8 cellular contexts compared by ENCODE assay signal in genomic region chr4:4107411-4108107, GRCh38.
DNase-seq lines count a peak whose midpoint lies in the region; ATAC-seq and TF ChIP-seq lines count a peak whose summit lies in the region.
"Not testable (repeated sequence)": the region's sequence is repeated elsewhere in the genome, so short reads cannot be mapped to it uniquely, and the experiment has no call there.

No MANE protein-coding gene starts in this region.

- ATAC-seq in PC-3 = peak; percentile 58
- ATAC-seq in stimulated activated naive CD8-positive, alpha-beta T cell treated with anti-CD3 and anti-CD28 coated beads, Interleukin-15, Interleukin-2, amounts not matched to agents 100 U/mL and 50 U/mL, for 24 hours = peak; percentile 55

- not testable (repeated sequence) for H3K4me1 ChIP-seq in PC-3 (ENCODE audit: insufficient read depth, low read length); iPS-18a (ENCODE audit: control insufficient read depth, low read depth, low read length)

- not testable (repeated sequence) for H3K9me2 ChIP-seq in PC-3 (replicated peaks; ENCODE audit: low read length)

- not testable (repeated sequence) for H3K79me2 ChIP-seq in PC-3 (ENCODE audit: low read length)

- H3K9ac ChIP-seq in PC-3 (ENCODE audit: low read length); iPS-18a (ENCODE audit: low read length): not testable (repeated sequence)

- not testable (repeated sequence) for H3F3A ChIP-seq in PC-3 (ENCODE audit: low read length, unreplicated experiment)

- TF ChIP-seq EP300 in Ishikawa (IDR thresholded peaks at IDR 0.05; ENCODE audit: borderline replicate concordance) = not testable (repeated sequence)

- H4K20me1 ChIP-seq in PC-3 (ENCODE audit: low read length) = not testable (repeated sequence)

- not testable (repeated sequence) for H3K36me3 ChIP-seq in PC-3 (ENCODE audit: low read depth, low read length); iPS-18a (ENCODE audit: control insufficient read depth, low read depth, low read length)

- not testable (repeated sequence) for H2AFZ ChIP-seq in PC-3 (ENCODE audit: low read length)

- intact Hi-C loops in PC-3 (cut with micrococcal nuclease) = loop anchor here (5.0 kb wide), 1 partner anchor 120 kb away; no protein-coding TSS in a partner anchor
- intact Hi-C loops in posterior vena cava (cut with DNase I) = loop anchor here in 1 of 2 donors (5.0 kb wide), 1 partner anchor 120 kb away; no protein-coding TSS in a partner anchor

- H3K4me3 ChIP-seq in PC-3 (ENCODE audit: low read length) = peak overlapping the region; percentile 46; the same call in 1 of the 2 replicates
- H3K4me3 ChIP-seq in choroid plexus epithelial cell (ENCODE audit: low read depth, low read length) = peak overlapping the region; percentile 28
- peak overlapping the region; percentile 45 for H3K4me3 ChIP-seq in iPS-18a (ENCODE audit: low read length)

- TF ChIP-seq CTCF in PC-3 (conservative IDR thresholded peaks at IDR 0.05; ENCODE audit: low read depth, low read length) (peak; percentile 46), choroid plexus epithelial cell (conservative IDR thresholded peaks at IDR 0.05; ENCODE audit: low read depth, low read length) (peak; percentile 30)

- CTCF ChIA-PET in PC-3 (lab: Charles Lee) = not testable (repeated sequence)

- DNase-seq in D341Med (ENCODE audit: low spot score) = peak; percentile 95
- peak; percentile 61 for DNase-seq in PC-3
- peak; percentile 12 for DNase-seq in activated CD8-positive, alpha-beta memory T cell treated with anti-CD3 and anti-CD28 coated beads, Interleukin-2, amount 50 U/mL, for 24 hours (ENCODE audit: extremely low read depth)
- DNase-seq in choroid plexus epithelial cell (ENCODE audit: low read depth) = peak; percentile 24
- DNase-seq in posterior vena cava (ENCODE audit: low spot score) = peak; percentile 82
- DNase-seq in stimulated activated naive CD8-positive, alpha-beta T cell treated with anti-CD3 and anti-CD28 coated beads, Interleukin-15, Interleukin-2, amounts not matched to agents 100 U/mL and 50 U/mL, for 24 hours = peak; percentile 84

- peak overlapping the region; percentile 67 for H3K4me2 ChIP-seq in PC-3 (ENCODE audit: low read length)

- peaks cover 13% of the 10 kb centered on the region for H3K27me3 ChIP-seq in PC-3 (ENCODE audit: low read length)
- peaks cover 28% of the 10 kb centered on the region for H3K27me3 ChIP-seq in iPS-18a (ENCODE audit: control insufficient read depth, insufficient read depth, low read length)

- BruUV-seq in PC-3 (replicated peaks; lab: Mats Ljungman, UMichigan) = not testable (repeated sequence)

- POLR2A ChIA-PET in PC-3 (lab: Charles Lee; ENCODE audit: unreplicated experiment) = not testable (repeated sequence)

- H3K27ac ChIP-seq in PC-3 (ENCODE audit: low read length); iPS-18a (ENCODE audit: low read length): not testable (repeated sequence)

- H3K9me3 ChIP-seq in PC-3 (ENCODE audit: low read length); iPS-18a (ENCODE audit: control insufficient read depth, low read depth, low read length): not testable (repeated sequence)

- peak; percentile 39; the same call in 1 of the 2 replicates for TF ChIP-seq RAD21 in Ishikawa (IDR thresholded peaks at IDR 0.05; ENCODE audit: low read depth)

Comparison
In these comparisons a context has a peak if more than half of its experiments do, and no peak if none do; other contexts are left out.
1. DNase-seq: peak in every context shown above with its lines; median percentile 95 in D341Med; 84 in stimulated activated naive CD8-positive, alpha-beta T cell treated with anti-CD3 and anti-CD28 coated beads, Interleukin-15, Interleukin-2, amounts not matched to agents 100 U/mL and 50 U/mL, for 24 hours; 82 in posterior vena cava; 61 in PC-3; 24 in choroid plexus epithelial cell; 12 in activated CD8-positive, alpha-beta memory T cell treated with anti-CD3 and anti-CD28 coated beads, Interleukin-2, amount 50 U/mL, for 24 hours.